ENCODE assay signal across 8 cellular contexts in genomic region chr7:26863504-26864308, GRCh38. TPM values are rescaled to one million over a fixed set of nuclear protein-coding genes. Genes with fewer than 3 reads are reported as not detected.
DNase-seq lines count a peak whose midpoint lies in the region; ATAC-seq and TF ChIP-seq lines count a peak whose summit lies in the region.

No MANE protein-coding gene starts in this region.

- peak overlapping the region; percentile 96 to 99 for H3K9ac ChIP-seq in colonic mucosa (ENCODE audit: low read depth in 2 of 2, low read length in 2 of 2)

- peaks cover 23% of the 10 kb centered on the region for H3K4me1 Mint-ChIP-seq in memory B cell

- TF ChIP-seq CTCF in GM06990 (IDR thresholded peaks at IDR 0.05; ENCODE audit: insufficient read depth, low read length, poor library complexity, severe bottlenecking) (no peak), colonic mucosa (IDR thresholded peaks at IDR 0.05) (no peak), thyroid gland (IDR thresholded peaks at IDR 0.05) (no peak)

- no peaks in the 10 kb centered on the region for H3K9me3 ChIP-seq in SJCRH30 (replicated peaks)
- no peaks in the 10 kb centered on the region for H3K9me3 ChIP-seq in colonic mucosa
- H3K9me3 ChIP-seq in thyroid gland = no peaks in the 10 kb centered on the region

- H3K79me2 ChIP-seq in ACC112 (ENCODE audit: control insufficient read depth, insufficient read depth, low read length, unreplicated experiment) = no peaks in the 10 kb centered on the region

- ATAC-seq in HG03039 (IDR thresholded peaks at IDR 0.05; ENCODE audit: unreplicated experiment) (peak; percentile 14), memory B cell (ENCODE audit: low read depth) (peak; percentile 35), HG02623 (IDR thresholded peaks at IDR 0.05; ENCODE audit: unreplicated experiment) (no peak)

- no peaks in the 10 kb centered on the region for H3K27me3 Mint-ChIP-seq in memory B cell

- H3K27ac ChIP-seq in ACC112 (ENCODE audit: low read depth, low read length) = no peak overlapping the region
- peak overlapping the region; percentile 43 for H3K27ac ChIP-seq in SJCRH30
- peak overlapping the region; percentile 98 for H3K27ac ChIP-seq in colonic mucosa
- peak overlapping the region; percentile 56 to 77 (median 64) for H3K27ac ChIP-seq in thyroid gland

- peak overlapping the region; percentile 99 for H3K27ac Mint-ChIP-seq in memory B cell

- H3K4me1 ChIP-seq in ACC112 (ENCODE audit: control insufficient read depth, insufficient read depth, low read length, unreplicated experiment) (no peaks in the 10 kb centered on the region), SJCRH30 (peaks cover 15% of the 10 kb centered on the region), colonic mucosa (no peaks in the 10 kb centered on the region), thyroid gland (peaks cover 4 to 5% of the 10 kb centered on the region in 2 donors)

- H3K9me3 Mint-ChIP-seq in memory B cell = no peaks in the 10 kb centered on the region

- H3K27me3 ChIP-seq in ACC112 (ENCODE audit: insufficient read depth, low read length) (peaks cover 42% of the 10 kb centered on the region), GM06990 (replicated peaks; ENCODE audit: control insufficient read depth, insufficient read depth, low read length) (no peaks in the 10 kb centered on the region), SJCRH30 (no peaks in the 10 kb centered on the region), colonic mucosa (no peaks in the 10 kb centered on the region), thyroid gland (no peaks in the 10 kb centered on the region)

- H3K4me3 ChIP-seq in ACC112 (ENCODE audit: low read depth, low read length) (peak overlapping the region; percentile 80), GM06990 (replicated peaks; ENCODE audit: low read depth, low read length) (peak overlapping the region; percentile 81), SJCRH30 (peak overlapping the region; percentile 81), colonic mucosa (peak overlapping the region; percentile 48), thyroid gland (replicated peaks in 1 of 3) (peak overlapping the region; percentile 7 to 63 (median 57))

- H3K36me3 ChIP-seq in ACC112 (ENCODE audit: insufficient read depth, low read length) (no peaks in the 10 kb centered on the region), GM06990 (ENCODE audit: control insufficient read depth, insufficient read depth, low read length) (no peaks in the 10 kb centered on the region), SJCRH30 (no peaks in the 10 kb centered on the region), colonic mucosa (no peaks in the 10 kb centered on the region), thyroid gland (no peaks in the 10 kb centered on the region)

- intact Hi-C loops in colonic mucosa (cut with DNase I) = loop anchor here (5.0 kb wide), 1 partner anchor 234 kb away; the partner anchor contains the start of gene HOXA1
- intact Hi-C loops in thyroid gland (cut with DNase I) = no loop called here

- no peaks in the 10 kb centered on the region for H3K36me3 Mint-ChIP-seq in memory B cell

- peak; percentile 32 for DNase-seq in GM06990 (ENCODE audit: extremely low read depth, insufficient read length)
- peak in 1 of 2 experiments; percentile 52 for DNase-seq in SJCRH30
- DNase-seq in colonic mucosa = no peak
- DNase-seq in memory B cell (ENCODE audit: low spot score in 2 of 2) = peak; percentile 18 to 52
- no peak for DNase-seq in thyroid gland

- peak overlapping the region; percentile 99 for H3K4me3 Mint-ChIP-seq in memory B cell

- H2AFZ ChIP-seq in ACC112 (ENCODE audit: low read length, unreplicated experiment) = peak overlapping the region; percentile 82

- 8 to 9% methylated on average over 17 of the region's 17 CpGs for WGBS in thyroid gland, 2 donors

- TF ChIP-seq POLR2A in thyroid gland (IDR thresholded peaks at IDR 0.05) = no peak

RNA-seq across cellular contexts. Expression of gene SKAP2, which starts 0.7 kb away (rescaled TPM):
- 16.9 and 18.4 TPM in 2 replicates for total RNA-seq in SJCRH30 (2014; rRNA removed; shearing (Covaris generic))
- 10 to 100 TPM; 41.6 to 46.9 TPM for total RNA-seq in colonic mucosa
- 10 to 100 TPM in 3 of 4 donors, 1 to 10 TPM in 1; 8.2 to 26.1 (median 11.8) TPM for total RNA-seq in thyroid gland

Comparison
In these comparisons a context has a peak if more than half of its experiments do, and no peak if none do; other contexts are left out.
1. DNase-seq: peak in GM06990 (single experiment) and memory B cell (2 of 2); none in colonic mucosa (single experiment) and thyroid gland (0 of 2).
2. Peak in every context shown above with its lines, with median percentiles within 50 percentile points of each other: H3K4me3 ChIP-seq.